ENCODE assay signal across 24 cellular contexts in the genomic region with DNA sequence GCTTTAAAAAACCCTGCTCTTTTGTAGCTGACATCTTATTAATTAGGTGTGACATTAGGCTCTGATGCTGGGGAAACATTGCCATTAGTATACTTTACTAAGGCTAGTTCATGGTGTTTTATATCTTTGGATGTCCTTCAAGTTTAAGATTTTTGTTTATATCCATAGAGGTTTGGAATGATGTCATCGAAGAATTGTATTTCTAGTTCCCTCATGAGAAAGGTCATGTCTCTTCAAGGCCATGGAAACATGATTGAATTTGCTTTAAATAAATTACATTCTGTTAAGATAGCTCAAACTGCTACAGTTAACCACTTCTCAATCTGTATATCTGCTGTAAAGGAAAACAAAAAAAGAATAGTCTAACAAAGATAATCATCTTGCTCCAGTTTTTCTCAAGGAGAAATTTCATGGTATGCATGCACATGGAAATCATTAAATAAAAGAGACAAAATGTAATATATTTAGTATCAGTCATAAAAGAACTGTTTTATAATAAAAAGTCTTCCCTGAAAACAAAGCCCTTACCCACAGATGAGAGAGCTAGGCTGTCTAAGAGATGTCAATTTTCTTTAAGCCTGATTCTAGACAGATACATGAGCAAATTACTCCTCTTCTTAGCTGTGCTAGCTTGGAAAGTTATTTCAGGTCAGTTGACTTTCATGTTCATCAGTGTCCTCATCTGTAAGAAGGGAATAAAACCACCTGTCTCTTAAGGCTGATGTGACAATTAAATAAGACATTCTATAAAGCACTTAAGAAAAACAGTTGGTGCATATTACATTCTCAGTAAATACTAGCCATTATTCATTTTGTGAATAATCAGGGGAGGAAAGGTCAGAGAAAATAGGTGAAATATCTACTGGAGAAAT. TPM values are rescaled to one million over a fixed set of nuclear protein-coding genes. Genes with fewer than 3 reads are reported as not detected.
DNase-seq lines count a peak whose midpoint lies in the region; ATAC-seq, FAIRE-seq and TF ChIP-seq lines count a peak whose summit lies in the region.
"Had no signal": no experiment of that assay in that cellular context is flagged by ENCODE, and none has a peak within 500 bp of the region (broad histone marks: within the 10 kb centered on the region; RNA-seq: fewer than 3 reads in every experiment).

No MANE protein-coding gene starts in this region.

- no peaks in the 10 kb centered on the region for H3K27me3 Mint-ChIP-seq in nephron (ENCODE audit: low read depth)

- H3K27me3 ChIP-seq in adipocyte (replicated peaks; ENCODE audit: control insufficient read depth, insufficient read depth, low read length), result no peaks in the 10 kb centered on the region
- H3K27me3 ChIP-seq: BLaER1 had no signal

- H3K9me3 Mint-ChIP-seq in nephron, result peaks cover 5% of the 10 kb centered on the region

- no peaks in the 10 kb centered on the region for H3K36me3 ChIP-seq in adipocyte (ENCODE audit: control insufficient read depth, insufficient read depth, low read length, severe bottlenecking)
- H3K36me3 ChIP-seq: BLaER1 had no signal

- intact Hi-C loops in left cardiac atrium (cut with DNase I), result loop anchor here in 1 of 2 donors (10.0 kb wide), 1 partner anchor 607 kb away; no protein-coding TSS in a partner anchor

- no peaks in the 10 kb centered on the region for H3K9me3 ChIP-seq in adipocyte (ENCODE audit: control insufficient read depth, low read length)

- H3K27ac Mint-ChIP-seq in nephron, result peak overlapping the region; percentile 87 to 90 (median 87)
- H3K27ac Mint-ChIP-seq: CD4-positive, alpha-beta memory T cell; IgD-negative memory B cell had no signal

- TF ChIP-seq CTCF in nephron (IDR thresholded peaks at IDR 0.05; ENCODE audit: unreplicated experiment in 3 of 3), result no peak
- TF ChIP-seq CTCF in GM13977 (IDR thresholded peaks at IDR 0.05; ENCODE audit: extremely low read depth, insufficient read depth, missing control alignments), result no peak

- H3K4me1 Mint-ChIP-seq in nephron, result peaks cover 21% of the 10 kb centered on the region
- H3K4me1 Mint-ChIP-seq: CD4-positive, alpha-beta memory T cell; IgD-negative memory B cell had no signal

- DNase-seq in EH (ENCODE audit: low read depth) (peak; percentile 78), adipocyte (ENCODE audit: low read depth) (peak; percentile 79), fibroblast of gingiva (ENCODE audit: low read depth) (peak; percentile 64), GM13977 (ENCODE audit: low spot score) (no peak), frontal cortex (ENCODE audit: low spot score in 2 of 2) (no peak), left cardiac atrium (no peak)
- DNase-seq in stimulated activated CD4-positive, alpha-beta T cell treated with anti-CD3 and anti-CD28 coated beads, Interleukin-4, amount 100 ng/mL, for 1 hour, result no peak
- DNase-seq: Calu3; CD4-positive, alpha-beta memory T cell; MM.1S; NCI-H1092 treated with DMSO at 0.1 percent for 48 hours; NCI-H146; NCI-H2081; NCI-H2171 treated with DMSO at 0.1 percent for 48 hours; NCI-H446 treated with DMSO at 0.1 percent for 48 hours; NCI-H69 had no signal

- ATAC-seq in left cardiac atrium, result no peak
- ATAC-seq: Right ventricle myocardium inferior had no signal

- FAIRE-seq in frontal cortex (lab: Jason Lieb, UNC), result no peak
- FAIRE-seq: A204.1, GM12891, RCC 7860 had no signal

- no peak overlapping the region for H3K9ac ChIP-seq in adipocyte (ENCODE audit: low read length)
- H3K9ac ChIP-seq: BLaER1 had no signal

- peaks cover 14% of the 10 kb centered on the region for H3K4me1 ChIP-seq in adipocyte (ENCODE audit: control insufficient read depth, insufficient read depth, low read length)
- H3K4me1 ChIP-seq: BLaER1 had no signal

- no peaks in the 10 kb centered on the region for H3K36me3 Mint-ChIP-seq in nephron (ENCODE audit: low read depth)
- H3K36me3 Mint-ChIP-seq: IgD-negative memory B cell had no signal

- no peak overlapping the region for H3K4me3 ChIP-seq in adipocyte (ENCODE audit: low read length)
- H3K4me3 ChIP-seq: BLaER1, SK-N-MC had no signal

- H3K4me3 Mint-ChIP-seq in nephron, result no peak overlapping the region
- H3K4me3 Mint-ChIP-seq: CD4-positive, alpha-beta memory T cell had no signal

- in situ Hi-C loops in GM13977 (cut with MboI; ENCODE audit: low pct_unique_long_range_greater_than_20kb, low sequenced_read_pairs, unreplicated experiment), result no loop called here

RNA-seq across cellular contexts. Expression of gene STARD4, which starts 25.1 kb away (rescaled TPM):
- total RNA-seq in frontal cortex, result 37.1 TPM
- total RNA-seq in left cardiac atrium, result 10 to 100 TPM in 1 of 2 donors, 1 to 10 TPM in 1; 6.5 to 22.3 TPM

Comparison
In these comparisons a context has a peak if more than half of its experiments do, and no peak if none do; other contexts are left out.
1. DNase-seq: peak in EH (single experiment), adipocyte (single experiment) and fibroblast of gingiva (single experiment); none in GM13977 (single experiment), stimulated activated CD4-positive, alpha-beta T cell treated with anti-CD3 and anti-CD28 coated beads, Interleukin-4, amount 100 ng/mL, for 1 hour (single experiment), frontal cortex (0 of 2) and left cardiac atrium (single experiment).